11 cellular contexts compared by ENCODE assay signal in the genomic region with DNA sequence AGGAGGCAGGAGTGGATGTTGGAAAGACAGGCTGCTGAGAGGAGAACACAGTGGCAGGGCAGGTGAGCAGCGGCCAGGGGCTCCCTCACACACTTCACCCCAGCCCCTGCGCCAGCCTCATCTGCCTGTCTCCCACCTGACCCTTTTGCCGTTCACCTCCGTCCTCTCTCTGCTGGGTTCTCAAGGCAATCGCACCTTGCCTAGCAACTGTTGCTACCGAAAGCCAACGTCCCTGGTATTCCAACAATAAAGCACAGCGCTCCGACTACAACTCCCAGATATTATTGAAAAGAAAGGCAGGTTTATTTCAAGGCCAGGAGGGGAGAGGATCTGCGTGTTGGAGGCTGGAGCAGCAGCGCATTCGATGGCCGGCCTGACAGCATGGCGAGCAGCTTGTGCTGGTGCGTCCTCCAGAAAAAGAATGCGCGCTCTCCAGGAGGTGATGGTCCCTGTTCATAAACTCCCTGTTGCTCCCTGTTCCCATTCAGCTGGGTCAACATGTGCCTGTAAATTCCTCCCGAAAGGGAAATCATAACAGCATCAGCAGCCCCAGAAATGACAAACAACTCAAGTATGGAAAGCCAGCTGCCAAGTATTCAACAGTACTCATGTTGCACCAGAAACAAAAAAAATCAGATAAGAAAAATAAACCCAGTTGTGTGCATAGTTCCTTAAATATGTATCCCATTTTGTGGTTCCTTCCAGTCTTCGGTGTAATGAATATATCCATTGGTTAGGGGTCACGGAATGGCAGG.
DNase-seq lines count a peak whose midpoint lies in the region; ATAC-seq, FAIRE-seq and TF ChIP-seq lines count a peak whose summit lies in the region.
"Had no signal": no experiment of that assay in that cellular context is flagged by ENCODE, and none has a peak within 500 bp of the region (broad histone marks: within the 10 kb centered on the region; RNA-seq: fewer than 3 reads in every experiment).

No MANE protein-coding gene starts in this region.

- no peaks in the 10 kb centered on the region for H3K36me3 ChIP-seq in uterus

- intact Hi-C loops in activated CD4-positive, alpha-beta T cell treated with anti-CD3 and anti-CD28 coated beads, Interleukin-2, amount 10 ng/mL, durations not matched to agents 24 days and 14 days (cut with micrococcal nuclease): no loop called here
- intact Hi-C loops in lower leg skin (cut with DNase I; ENCODE audit: low total_unique reads): no loop called here
- intact Hi-C loops in uterus (cut with DNase I; ENCODE audit: low total_unique reads): no loop called here

- H3K27me3 Mint-ChIP-seq in activated CD4-positive, alpha-beta T cell treated with anti-CD3 and anti-CD28 coated beads, Interleukin-2, amount 10 ng/mL, durations not matched to agents 24 days and 14 days: peaks cover 11% of the 10 kb centered on the region
- peaks cover 10% of the 10 kb centered on the region for H3K27me3 Mint-ChIP-seq in activated CD4-positive, alpha-beta T cell treated with anti-CD3 and anti-CD28 coated beads, Interleukin-2, amount 10 ng/mL, durations not matched to agents 7 days and 5 days

- no peaks in the 10 kb centered on the region for H3K9me3 Mint-ChIP-seq in activated CD4-positive, alpha-beta T cell treated with anti-CD3 and anti-CD28 coated beads, Interleukin-2, amount 10 ng/mL, durations not matched to agents 24 days and 14 days
- H3K9me3 Mint-ChIP-seq in activated CD4-positive, alpha-beta T cell treated with anti-CD3 and anti-CD28 coated beads, Interleukin-2, amount 10 ng/mL, durations not matched to agents 7 days and 5 days: no peaks in the 10 kb centered on the region
- H3K9me3 Mint-ChIP-seq: naive thymus-derived CD8-positive, alpha-beta T cell had no signal

- no peak overlapping the region for H3K27ac Mint-ChIP-seq in activated CD4-positive, alpha-beta T cell treated with anti-CD3 and anti-CD28 coated beads, Interleukin-2, amount 10 ng/mL, durations not matched to agents 24 days and 14 days
- H3K27ac Mint-ChIP-seq in activated CD4-positive, alpha-beta T cell treated with anti-CD3 and anti-CD28 coated beads, Interleukin-2, amount 10 ng/mL, durations not matched to agents 7 days and 5 days: no peak overlapping the region
- H3K27ac Mint-ChIP-seq: naive thymus-derived CD8-positive, alpha-beta T cell had no signal

- peak overlapping the region; percentile 82 to 85 for H3K27ac ChIP-seq in uterus

- no peak overlapping the region for H3K4me3 Mint-ChIP-seq in activated CD4-positive, alpha-beta T cell treated with anti-CD3 and anti-CD28 coated beads, Interleukin-2, amount 10 ng/mL, durations not matched to agents 24 days and 14 days
- no peak overlapping the region for H3K4me3 Mint-ChIP-seq in activated CD4-positive, alpha-beta T cell treated with anti-CD3 and anti-CD28 coated beads, Interleukin-2, amount 10 ng/mL, durations not matched to agents 7 days and 5 days
- H3K4me3 Mint-ChIP-seq: naive thymus-derived CD8-positive, alpha-beta T cell had no signal

- no peak for ATAC-seq in HG02759 (IDR thresholded peaks at IDR 0.05; ENCODE audit: unreplicated experiment)
- ATAC-seq: naive thymus-derived CD8-positive, alpha-beta T cell; Panc1 had no signal

- peak; percentile 30 for DNase-seq in activated CD4-positive, alpha-beta T cell treated with anti-CD3 and anti-CD28 coated beads, Interleukin-2, amount 10 ng/mL, durations not matched to agents 24 days and 14 days
- no peak for DNase-seq in activated CD4-positive, alpha-beta T cell treated with anti-CD3 and anti-CD28 coated beads, Interleukin-2, amount 10 ng/mL, durations not matched to agents 7 days and 5 days
- DNase-seq in astrocyte of the cerebellum (ENCODE audit: low read depth) (peak; percentile 40), lower leg skin (ENCODE audit: low spot score in 2 of 2) (peak; percentile 30 to 63), uterus (peak; percentile 58 to 67), H54 (ENCODE audit: insufficient read length, low spot score) (no peak), GM10248 (ENCODE audit: extremely low spot score) (no peak)
- DNase-seq: naive thymus-derived CD8-positive, alpha-beta T cell; stimulated activated CD4-positive, alpha-beta T cell treated with anti-CD3 and anti-CD28 coated beads, Interleukin-15, amount 100 ng/mL, for 24 hours had no signal

- TF ChIP-seq CTCF in astrocyte of the cerebellum (IDR thresholded peaks at IDR 0.05; ENCODE audit: low read depth, low read length, missing control alignments): no peak
- no peak for TF ChIP-seq CTCF in lower leg skin (IDR thresholded peaks at IDR 0.05)
- no peak for TF ChIP-seq CTCF in uterus (IDR thresholded peaks at IDR 0.05)
- no peak for TF ChIP-seq CTCF in GM10248 (IDR thresholded peaks at IDR 0.05; ENCODE audit: control extremely low read depth, extremely low read depth, low read depth, missing control alignments)

- TF ChIP-seq POLR2A in lower leg skin (IDR thresholded peaks at IDR 0.05): no peak
- TF ChIP-seq POLR2A in uterus (IDR thresholded peaks at IDR 0.05): no peak
- TF ChIP-seq POLR2A in H54 (IDR thresholded peaks at IDR 0.05; ENCODE audit: low read depth, low read length): no peak

- no peaks in the 10 kb centered on the region for H3K27me3 ChIP-seq in uterus

- no peak overlapping the region for H3K4me3 ChIP-seq in astrocyte of the cerebellum (ENCODE audit: low read depth, low read length)
- no peak overlapping the region for H3K4me3 ChIP-seq in lower leg skin (ENCODE audit: low read depth, poor library complexity, severe bottlenecking)
- H3K4me3 ChIP-seq in uterus: no peak overlapping the region

- POLR2A ChIA-PET in activated CD4-positive, alpha-beta T cell treated with anti-CD3 and anti-CD28 coated beads, Interleukin-2, amount 10 ng/mL, durations not matched to agents 7 days and 5 days (lab: Charles Lee): no interaction called here
- POLR2A ChIA-PET in GM10248 (lab: Yijun Ruan, JAX): no interaction called here

- CTCF ChIA-PET in activated CD4-positive, alpha-beta T cell treated with anti-CD3 and anti-CD28 coated beads, Interleukin-2, amount 10 ng/mL, durations not matched to agents 7 days and 5 days (lab: Charles Lee): no interaction called here
- CTCF ChIA-PET in GM10248 (lab: Yijun Ruan, JAX): no interaction called here

- peaks cover 9 to 10% of the 10 kb centered on the region in 2 donors for H3K4me1 ChIP-seq in uterus

- H3K36me3 Mint-ChIP-seq in activated CD4-positive, alpha-beta T cell treated with anti-CD3 and anti-CD28 coated beads, Interleukin-2, amount 10 ng/mL, durations not matched to agents 24 days and 14 days (ENCODE audit: low read depth): no peaks in the 10 kb centered on the region
- H3K36me3 Mint-ChIP-seq in activated CD4-positive, alpha-beta T cell treated with anti-CD3 and anti-CD28 coated beads, Interleukin-2, amount 10 ng/mL, durations not matched to agents 7 days and 5 days (ENCODE audit: low read depth): no peaks in the 10 kb centered on the region
- H3K36me3 Mint-ChIP-seq: naive thymus-derived CD8-positive, alpha-beta T cell had no signal

- no peaks in the 10 kb centered on the region for H3K9me3 ChIP-seq in uterus

- H3K4me1 Mint-ChIP-seq in activated CD4-positive, alpha-beta T cell treated with anti-CD3 and anti-CD28 coated beads, Interleukin-2, amount 10 ng/mL, durations not matched to agents 24 days and 14 days: no peaks in the 10 kb centered on the region
- H3K4me1 Mint-ChIP-seq in activated CD4-positive, alpha-beta T cell treated with anti-CD3 and anti-CD28 coated beads, Interleukin-2, amount 10 ng/mL, durations not matched to agents 7 days and 5 days: no peaks in the 10 kb centered on the region

- no peak for FAIRE-seq in H54 (lab: Jason Lieb, UNC)

- WGBS in lower leg skin, 2 donors: 68 to 69% methylated on average over 20 of the region's 20 CpGs

- in situ Hi-C loops in astrocyte of the cerebellum (cut with HindIII; ENCODE audit: low sequenced_read_pairs): no loop called here

Comparison
In these comparisons a context has a peak if more than half of its experiments do, and no peak if none do; other contexts are left out.
1. DNase-seq: peak in activated CD4-positive, alpha-beta T cell treated with anti-CD3 and anti-CD28 coated beads, Interleukin-2, amount 10 ng/mL, durations not matched to agents 24 days and 14 days (single experiment), astrocyte of the cerebellum (single experiment), lower leg skin (2 of 2) and uterus (2 of 2); none in activated CD4-positive, alpha-beta T cell treated with anti-CD3 and anti-CD28 coated beads, Interleukin-2, amount 10 ng/mL, durations not matched to agents 7 days and 5 days (single experiment), H54 (single experiment) and GM10248 (single experiment).